ENCODE assay signal across 30 cellular contexts in genomic region chr4:141195095-141195707, GRCh38.
"Had no signal": no experiment of that assay in that cellular context is flagged by ENCODE, and none has a peak within 500 bp of the region (broad histone marks: within the 10 kb centered on the region; RNA-seq: fewer than 3 reads in every experiment).

No MANE protein-coding gene starts in this region.

- H3K4me3 Mint-ChIP-seq: activated naive CD8-positive, alpha-beta T cell treated with anti-CD3 and anti-CD28 coated beads for 36 hours; immature natural killer cell; nephron; stimulated activated naive B cell treated with anti-CD40 and anti-IgM and Interleukin-4, amounts not matched to agents 10 μg/mL and 1 μg/mL and 100 μg/mL, for 72 hours; T-helper 2 cell treated with Interferon-gamma antibody and Interleukin-4, amounts not matched to agents 5 μg/mL and 100 μg/mL, for 36 hours had no signal

- H3K36me3 Mint-ChIP-seq: activated naive CD8-positive, alpha-beta T cell treated with anti-CD3 and anti-CD28 coated beads for 36 hours; immature natural killer cell; stimulated activated naive B cell treated with anti-CD40 and anti-IgM and Interleukin-4, amounts not matched to agents 10 μg/mL and 1 μg/mL and 100 μg/mL, for 72 hours had no signal

- H3K4me1 Mint-ChIP-seq: activated naive CD8-positive, alpha-beta T cell treated with anti-CD3 and anti-CD28 coated beads for 36 hours; immature natural killer cell; stimulated activated naive B cell treated with anti-CD40 and anti-IgM and Interleukin-4, amounts not matched to agents 10 μg/mL and 1 μg/mL and 100 μg/mL, for 72 hours had no signal

- DNase-seq: activated CD4-positive, alpha-beta T cell treated with anti-CD3 and anti-CD28 coated beads for 4 hours; activated CD4-positive, alpha-beta T cell treated with anti-CD3 and anti-CD28 coated beads, Interleukin-2, amount 50 U/mL, for 4 hours; activated effector memory CD4-positive, alpha-beta T cell treated with Interleukin-2 at 50 U/mL for 16 hours; activated naive CD4-positive, alpha-beta T cell treated with Interleukin-2 at 50 U/mL for 16 hours; activated naive CD8-positive, alpha-beta T cell treated with anti-CD3 and anti-CD28 coated beads for 36 hours; central memory CD4-positive, alpha-beta T cell; colonic mucosa; effector CD8-positive, alpha-beta T cell; esophagus squamous epithelium; hypothalamus; immature natural killer cell; kidney; left colon; mucosa of descending colon; stimulated activated CD4-positive, alpha-beta T cell treated with anti-CD3 and anti-CD28 coated beads, Interleukin-1b, Interleukin-23, amount 100 ng/mL, for 48 hours; stimulated activated CD4-positive, alpha-beta T cell treated with anti-CD3 and anti-CD28 coated beads, Interleukin-4, amount 100 ng/mL, for 4 hours; stimulated activated CD8-positive, alpha-beta memory T cell treated with anti-CD3 and anti-CD28 coated beads, Interleukin-4, amount 100 ng/mL, for 48 hours; stimulated activated naive B cell treated with anti-CD40 and anti-IgM and Interleukin-4, amounts not matched to agents 10 μg/mL and 1 μg/mL and 100 μg/mL, for 72 hours; stomach; T-helper 1 cell; thyroid gland; upper lobe of left lung had no signal

- H3K27ac ChIP-seq: colonic mucosa, epithelial cell of prostate, esophagus squamous epithelium, gastroesophageal sphincter, stomach, thyroid gland, upper lobe of left lung, vagina had no signal

- H3K4me1 ChIP-seq: colonic mucosa, esophagus squamous epithelium, thyroid gland, upper lobe of left lung, vagina had no signal

- H3K27ac Mint-ChIP-seq: activated naive CD8-positive, alpha-beta T cell treated with anti-CD3 and anti-CD28 coated beads for 36 hours; immature natural killer cell; nephron; stimulated activated naive B cell treated with anti-CD40 and anti-IgM and Interleukin-4, amounts not matched to agents 10 μg/mL and 1 μg/mL and 100 μg/mL, for 72 hours; T-helper 2 cell treated with Interferon-gamma antibody and Interleukin-4, amounts not matched to agents 5 μg/mL and 100 μg/mL, for 36 hours had no signal

- H3K36me3 ChIP-seq: colonic mucosa, esophagus squamous epithelium, gastroesophageal sphincter, stomach, thyroid gland, upper lobe of left lung, vagina had no signal

- H3K9me3 Mint-ChIP-seq: activated naive CD8-positive, alpha-beta T cell treated with anti-CD3 and anti-CD28 coated beads for 36 hours; T-helper 2 cell treated with Interferon-gamma antibody and Interleukin-4, amounts not matched to agents 5 μg/mL and 100 μg/mL, for 36 hours had no signal

- H3K9me3 ChIP-seq: colonic mucosa, esophagus squamous epithelium, gastroesophageal sphincter, mucosa of descending colon, thyroid gland, upper lobe of left lung, vagina had no signal

- FAIRE-seq: astrocyte, endometrium, kidney had no signal

- ATAC-seq: gastroesophageal sphincter; left colon; mucosa of descending colon; stimulated activated naive B cell treated with anti-CD40 and anti-IgM and Interleukin-4, amounts not matched to agents 10 μg/mL and 1 μg/mL and 100 μg/mL, for 72 hours had no signal

- H3K27me3 ChIP-seq: colonic mucosa, esophagus squamous epithelium, gastroesophageal sphincter, stomach, thyroid gland, upper lobe of left lung, vagina had no signal

- H3K4me3 ChIP-seq: colonic mucosa, esophagus squamous epithelium, gastroesophageal sphincter, mucosa of descending colon, smooth muscle cell, stomach, thyroid gland, upper lobe of left lung, vagina had no signal

- H3K4me2 ChIP-seq: smooth muscle cell had no signal
